In genomic region chr10:35421553-35422178, GRCh38 we compare ENCODE assay signal across 11 cellular contexts.
DNase-seq lines count a peak whose midpoint lies in the region; ATAC-seq, FAIRE-seq and TF ChIP-seq lines count a peak whose summit lies in the region.
"Had no signal": no experiment of that assay in that cellular context is flagged by ENCODE, and none has a peak within 500 bp of the region (broad histone marks: within the 10 kb centered on the region; RNA-seq: fewer than 3 reads in every experiment).

No MANE protein-coding gene starts in this region.

- H3K36me3 ChIP-seq in bronchial epithelial cell (ENCODE audit: control insufficient read depth, insufficient read depth, low read length): peaks cover 1% of the 10 kb centered on the region

- no peak for TF ChIP-seq POLR2A in erythroblast (IDR thresholded peaks at IDR 0.05; ENCODE audit: low read length)

- no peak for ATAC-seq in GM21619 (IDR thresholded peaks at IDR 0.05; ENCODE audit: unreplicated experiment)

- DNase-seq in HT1080 (ENCODE audit: low read depth) (peak; percentile 89), bronchial epithelial cell (ENCODE audit: low read depth) (peak; percentile 86), kidney glomerular epithelial cell (lab: John Stamatoyannopoulos, UW) (peak; percentile 88), superior temporal gyrus (ENCODE audit: extremely low spot score) (peak; percentile 52), erythroblast (lab: John Stamatoyannopoulos, UW) (no peak), NCI-H2029 treated with DMSO at 0.1 percent for 48 hours (lab: John Stamatoyannopoulos, UW) (no peak), COLO668 (lab: John Stamatoyannopoulos, UW; ENCODE audit: unreplicated experiment) (no peak)
- DNase-seq: activated naive CD8-positive, alpha-beta T cell treated with anti-CD3 and anti-CD28 coated beads for 36 hours; NCI-H2029; stimulated activated CD4-positive, alpha-beta T cell treated with anti-CD3 and anti-CD28 coated beads, Interleukin-4, amount 100 ng/mL, for 4 hours had no signal

- no peak for TF ChIP-seq CTCF in bronchial epithelial cell (IDR thresholded peaks at IDR 0.05; ENCODE audit: insufficient read depth, low read length, severe bottlenecking)

- no peaks in the 10 kb centered on the region for H3K27me3 ChIP-seq in bronchial epithelial cell (ENCODE audit: control insufficient read depth, insufficient read depth, low read length)

- no peak for FAIRE-seq in bronchial epithelial cell (lab: Jason Lieb, UNC)

- H3K4me3 ChIP-seq in bronchial epithelial cell (ENCODE audit: low read depth, low read length): no peak overlapping the region

Comparison
In these comparisons a context has a peak if more than half of its experiments do, and no peak if none do; other contexts are left out.
1. DNase-seq: peak in HT1080 (single experiment), bronchial epithelial cell (single experiment), kidney glomerular epithelial cell (single experiment) and superior temporal gyrus (single experiment); none in erythroblast (0 of 2), NCI-H2029 treated with DMSO at 0.1 percent for 48 hours (single experiment) and COLO668 (single experiment).